In the genomic region with DNA sequence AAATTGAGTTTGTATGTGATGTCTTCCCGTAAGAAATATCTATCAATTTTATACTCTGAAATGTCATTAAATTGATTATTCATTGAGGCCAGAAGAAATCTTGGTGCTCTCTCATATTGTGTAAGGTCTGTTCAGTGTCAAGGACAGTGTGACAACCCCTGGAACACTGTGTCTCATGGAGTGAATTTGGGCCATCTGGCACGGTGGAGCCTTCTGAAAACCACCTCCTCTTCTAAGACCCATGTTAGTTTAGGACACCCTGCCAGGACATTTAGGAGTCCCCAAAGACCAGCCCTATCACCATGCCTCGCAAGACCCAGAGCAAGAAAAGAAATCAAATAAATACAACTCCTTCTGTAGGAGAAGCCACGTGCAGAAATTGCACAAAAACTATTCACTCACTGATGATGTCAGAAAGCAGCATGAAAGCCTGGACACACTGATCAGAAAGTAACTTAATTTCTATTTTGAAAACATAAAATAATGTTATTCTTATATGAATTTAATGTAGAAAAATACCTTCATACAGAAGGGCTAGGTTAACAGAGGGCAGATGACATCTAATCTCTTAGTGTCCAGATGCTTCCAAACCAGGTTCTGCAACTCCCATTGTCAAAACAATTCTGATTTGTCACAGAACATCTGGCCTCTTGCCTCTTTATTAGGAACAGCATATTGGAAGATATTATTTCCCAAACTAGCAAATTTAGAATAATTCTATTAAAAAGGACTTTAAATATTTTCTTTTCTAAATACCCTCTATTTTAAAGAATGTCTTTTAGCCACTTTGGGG, we compare ENCODE assay signal across 10 cellular contexts.
"Had no signal": no experiment of that assay in that cellular context is flagged by ENCODE, and none has a peak within 500 bp of the region (broad histone marks: within the 10 kb centered on the region; RNA-seq: fewer than 3 reads in every experiment).

No MANE protein-coding gene starts in this region.

- DNase-seq: activated CD4-positive, alpha-beta T cell treated with anti-CD3 and anti-CD28 coated beads, Interleukin-2, amount 50 U/mL, for 4 hours; activated CD4-positive, CD25-positive, alpha-beta regulatory T cell treated with anti-CD3 and anti-CD28 coated beads, Interleukin-2, amount 50 U/mL, for 72 hours; activated effector memory CD4-positive, alpha-beta T cell treated with Interleukin-2 at 50 U/mL for 16 hours; activated T-cell treated with anti-CD3 and anti-CD28 coated beads, Interleukin-2, amount 50 U/mL, for 24 hours; brain microvascular endothelial cell; dorsolateral prefrontal cortex; natural killer cell; stimulated activated CD4-positive, alpha-beta T cell treated with anti-CD3 and anti-CD28 coated beads, Interleukin-2, amount 100 ng/mL, for 48 hours; stimulated activated naive CD4-positive, alpha-beta T cell treated with Interleukin-2 at 50 U/mL for 16 hours; upper lobe of left lung had no signal

- H3K36me3 ChIP-seq: brain microvascular endothelial cell, upper lobe of left lung had no signal

- H3K4me1 ChIP-seq: upper lobe of left lung had no signal

- H3K27me3 ChIP-seq: brain microvascular endothelial cell, dorsolateral prefrontal cortex, upper lobe of left lung had no signal

- H3K27ac ChIP-seq: brain microvascular endothelial cell, dorsolateral prefrontal cortex, upper lobe of left lung had no signal

- H3K4me3 ChIP-seq: dorsolateral prefrontal cortex, upper lobe of left lung had no signal

- ATAC-seq: natural killer cell had no signal
